Comparison of ENCODE assay signal across 34 cellular contexts in the genomic region with DNA sequence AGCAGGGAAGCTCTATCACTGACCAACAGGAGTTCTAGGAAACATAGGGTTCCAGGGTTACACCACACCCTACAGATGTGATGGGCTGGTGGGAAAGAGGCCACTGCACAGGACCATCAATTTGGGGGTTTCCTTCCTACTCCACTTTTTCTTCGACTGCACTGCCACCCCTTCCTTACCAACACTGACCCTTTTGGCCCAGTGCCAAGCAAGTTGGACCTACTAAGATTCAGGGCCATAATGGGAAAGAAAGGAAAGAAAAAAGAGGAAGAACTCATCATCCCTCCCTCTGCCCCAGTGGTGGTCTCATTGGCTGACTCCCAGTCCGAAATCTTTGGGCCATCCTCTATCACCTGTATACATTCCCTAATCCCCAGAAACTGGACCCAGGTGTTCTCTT. TPM values are rescaled to one million over a fixed set of nuclear protein-coding genes. Genes with fewer than 3 reads are reported as not detected.
"Had no signal": no experiment of that assay in that cellular context is flagged by ENCODE, and none has a peak within 500 bp of the region (broad histone marks: within the 10 kb centered on the region; RNA-seq: fewer than 3 reads in every experiment).

No MANE protein-coding gene starts in this region.

- H3K4me1 ChIP-seq: suprapubic skin, testis, tibial artery, upper lobe of right lung, uterus had no signal

- H3K27ac Mint-ChIP-seq: naive thymus-derived CD8-positive, alpha-beta T cell; natural killer cell treated with Interleukin-12 subunit alpha and Interleukin-12 subunit beta and Interleukin-15 and Interleukin-18, amount 100 ng/mL, for 72 hours; nephron progenitor cell; stimulated activated memory B cell treated with anti-CD40 and anti-IgM and Interleukin-4, amounts not matched to agents 10 μg/mL and 1 μg/mL and 100 μg/mL, for 72 hours; type B pancreatic cell had no signal

- H3K36me3 Mint-ChIP-seq: naive thymus-derived CD8-positive, alpha-beta T cell; natural killer cell treated with Interleukin-12 subunit alpha and Interleukin-12 subunit beta and Interleukin-15 and Interleukin-18, amount 100 ng/mL, for 72 hours; stimulated activated memory B cell treated with anti-CD40 and anti-IgM and Interleukin-4, amounts not matched to agents 10 μg/mL and 1 μg/mL and 100 μg/mL, for 72 hours; type B pancreatic cell had no signal

- H3K27ac ChIP-seq: neutrophil, prostate gland, skin epidermis, spleen, suprapubic skin, testis, tibial artery, upper lobe of right lung, uterus had no signal

- DNase-seq: naive thymus-derived CD8-positive, alpha-beta T cell; nephron progenitor cell; nucleus accumbens; pancreas; retina; right cardiac atrium; spleen; stimulated activated CD4-positive, alpha-beta T cell treated with anti-CD3 and anti-CD28 coated beads, Interleukin-12 subunit alpha, Interleukin-12 subunit beta, amount 100 ng/mL, for 4 hours; stimulated activated CD4-positive, alpha-beta T cell treated with anti-CD3 and anti-CD28 coated beads, Interleukin-1b, Interleukin-23, amount 100 ng/mL, for 48 hours; stimulated activated CD4-positive, alpha-beta T cell treated with anti-CD3 and anti-CD28 coated beads, Interleukin-4, amount 100 ng/mL, for 1 hour; stimulated activated CD4-positive, alpha-beta T cell treated with anti-CD3 and anti-CD28 coated beads, Interleukin-4, amount 100 ng/mL, for 4 hours; stimulated activated CD8-positive, alpha-beta memory T cell treated with anti-CD3 and anti-CD28 coated beads, Interleukin-4, amount 100 ng/mL, for 48 hours; stimulated activated naive CD4-positive, alpha-beta T cell; stimulated activated naive CD8-positive, alpha-beta T cell treated with anti-CD3 and anti-CD28 coated beads, Interleukin-15, amount 100 ng/mL, for 72 hours; stimulated activated naive CD8-positive, alpha-beta T cell treated with anti-CD3 and anti-CD28 coated beads, Interleukin-15, Interleukin-2, amounts not matched to agents 100 U/mL and 50 U/mL, for 24 hours; substantia nigra; testis; tibial artery; transverse colon; upper lobe of right lung; uterus had no signal

- H3K4me1 Mint-ChIP-seq: naive thymus-derived CD8-positive, alpha-beta T cell; nephron progenitor cell; stimulated activated memory B cell treated with anti-CD40 and anti-IgM and Interleukin-4, amounts not matched to agents 10 μg/mL and 1 μg/mL and 100 μg/mL, for 72 hours; stimulated activated naive CD8-positive, alpha-beta T cell treated with anti-CD3 and anti-CD28 coated beads, Interleukin-15, amount 100 ng/mL, for 72 hours had no signal

- H3K4me3 ChIP-seq: pancreas, prostate gland, skin epidermis, smooth muscle cell, spleen, suprapubic skin, testis, tibial artery, transverse colon, upper lobe of right lung, uterus had no signal

- H3K27me3 ChIP-seq: pancreas, spleen, suprapubic skin, testis, transverse colon, upper lobe of right lung, uterus had no signal

- H3K4me3 Mint-ChIP-seq: natural killer cell treated with Interleukin-12 subunit alpha and Interleukin-12 subunit beta and Interleukin-15 and Interleukin-18, amount 100 ng/mL, for 72 hours; nephron progenitor cell; neural crest cell; stimulated activated memory B cell treated with anti-CD40 and anti-IgM and Interleukin-4, amounts not matched to agents 10 μg/mL and 1 μg/mL and 100 μg/mL, for 72 hours; stimulated activated naive CD8-positive, alpha-beta T cell treated with anti-CD3 and anti-CD28 coated beads, Interleukin-15, amount 100 ng/mL, for 72 hours; type B pancreatic cell had no signal

- H3K36me3 ChIP-seq: neutrophil, pancreas, prostate gland, spleen, suprapubic skin, tibial artery, transverse colon, upper lobe of right lung, uterus had no signal

- FAIRE-seq: pancreas had no signal

- ATAC-seq: naive thymus-derived CD8-positive, alpha-beta T cell; natural killer cell treated with Interleukin-12 subunit alpha and Interleukin-12 subunit beta and Interleukin-15 and Interleukin-18, amount 100 ng/mL, for 72 hours; pancreas; right cardiac atrium; sciatic nerve; stimulated activated memory B cell treated with anti-CD40 and anti-IgM and Interleukin-4, amounts not matched to agents 10 μg/mL and 1 μg/mL and 100 μg/mL, for 72 hours; stimulated activated naive CD8-positive, alpha-beta T cell treated with anti-CD3 and anti-CD28 coated beads, Interleukin-15, amount 100 ng/mL, for 72 hours; stimulated activated naive CD8-positive, alpha-beta T cell treated with anti-CD3 and anti-CD28 coated beads, Interleukin-15, Interleukin-2, amounts not matched to agents 100 U/mL and 50 U/mL, for 24 hours; upper lobe of right lung had no signal

- H3K4me2 ChIP-seq: smooth muscle cell had no signal

- H3K9me3 Mint-ChIP-seq: naive thymus-derived CD8-positive, alpha-beta T cell; natural killer cell treated with Interleukin-12 subunit alpha and Interleukin-12 subunit beta and Interleukin-15 and Interleukin-18, amount 100 ng/mL, for 72 hours; stimulated activated naive CD8-positive, alpha-beta T cell treated with anti-CD3 and anti-CD28 coated beads, Interleukin-15, amount 100 ng/mL, for 72 hours had no signal

- H3K9me3 ChIP-seq: neutrophil, pancreas, prostate gland, spleen, suprapubic skin, testis, tibial artery, transverse colon, upper lobe of right lung, uterus had no signal

RNA-seq across cellular contexts. Expression of a gene that starts 6.1 kb away (rescaled TPM):
- total RNA-seq: naive thymus-derived CD8-positive, alpha-beta T cell; neural crest cell; omental fat pad; posterior vena cava; pulmonary artery endothelial cell; right cardiac atrium; smooth muscle cell; spleen; upper lobe of right lung had no signal
- polyA plus RNA-seq: naive thymus-derived CD8-positive, alpha-beta T cell; right cardiac atrium; smooth muscle cell had no signal
